20 cellular contexts compared by ENCODE assay signal in the genomic region with DNA sequence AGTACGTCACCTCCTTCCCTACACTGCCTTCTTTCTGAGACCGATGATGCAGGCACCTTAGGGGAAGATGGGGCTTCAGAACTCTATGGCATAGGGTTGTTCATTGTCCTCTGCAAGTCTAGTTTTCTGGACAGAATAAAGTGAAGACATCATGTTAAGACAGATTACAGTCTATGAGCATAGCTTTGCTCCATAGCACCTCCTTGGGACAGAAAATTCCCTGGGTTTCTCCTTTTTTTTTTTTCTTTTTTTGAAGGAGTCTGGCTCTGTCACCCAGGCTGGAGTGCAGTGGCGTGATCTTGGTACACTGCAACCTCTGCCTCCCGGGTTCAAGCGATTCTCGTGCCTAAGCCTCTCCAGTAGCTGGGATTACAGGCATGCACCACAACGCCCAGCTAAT.
DNase-seq lines count a peak whose midpoint lies in the region; ATAC-seq and TF ChIP-seq lines count a peak whose summit lies in the region.
"Had no signal": no experiment of that assay in that cellular context is flagged by ENCODE, and none has a peak within 500 bp of the region (broad histone marks: within the 10 kb centered on the region; RNA-seq: fewer than 3 reads in every experiment).

No MANE protein-coding gene starts in this region.

- H3K4me3 ChIP-seq in BJ (ENCODE audit: low read depth, low read length) (no peak overlapping the region), epithelial cell of proximal tubule (ENCODE audit: low read depth, low read length) (no peak overlapping the region)
- H3K4me3 ChIP-seq: BLaER1 treated with 17β-estradiol and CSF1 and Interleukin-3, amounts not matched to agents 10 nM and 100 nM; GM23338; Peyer's patch; SJCRH30 had no signal

- no peak overlapping the region for H3K4me3 Mint-ChIP-seq in osteocyte (ENCODE audit: unreplicated experiment)
- no peak overlapping the region for H3K4me3 Mint-ChIP-seq in activated T-cell treated with anti-CD3 and anti-CD28 coated beads, Interleukin-2, amount 50 U/mL, for 24 hours
- H3K4me3 Mint-ChIP-seq in stimulated activated naive B cell treated with anti-CD40 and anti-IgM and Interleukin-4, amounts not matched to agents 10 μg/mL and 1 μg/mL and 100 μg/mL, for 72 hours, result no peak overlapping the region
- H3K4me3 Mint-ChIP-seq: CD4-positive, alpha-beta memory T cell; GM23338; IgD-negative memory B cell had no signal

- H3K27ac Mint-ChIP-seq in osteocyte (ENCODE audit: unreplicated experiment), result no peak overlapping the region
- no peak overlapping the region for H3K27ac Mint-ChIP-seq in activated T-cell treated with anti-CD3 and anti-CD28 coated beads, Interleukin-2, amount 50 U/mL, for 24 hours
- no peak overlapping the region for H3K27ac Mint-ChIP-seq in stimulated activated naive B cell treated with anti-CD40 and anti-IgM and Interleukin-4, amounts not matched to agents 10 μg/mL and 1 μg/mL and 100 μg/mL, for 72 hours
- H3K27ac Mint-ChIP-seq: CD4-positive, alpha-beta memory T cell; GM23338; IgD-negative memory B cell had no signal

- CTCF ChIA-PET in BJ (lab: Yijun Ruan, JAX), result no interaction called here

- in situ Hi-C loops in SK-MEL-5 (cut with HindIII; ENCODE audit: low pct_unique_long_range_greater_than_20kb, low sequenced_read_pairs), result no loop called here

- no peaks in the 10 kb centered on the region for H3K9me3 Mint-ChIP-seq in osteocyte (ENCODE audit: unreplicated experiment)
- no peaks in the 10 kb centered on the region for H3K9me3 Mint-ChIP-seq in activated T-cell treated with anti-CD3 and anti-CD28 coated beads, Interleukin-2, amount 50 U/mL, for 24 hours
- H3K9me3 Mint-ChIP-seq in stimulated activated naive B cell treated with anti-CD40 and anti-IgM and Interleukin-4, amounts not matched to agents 10 μg/mL and 1 μg/mL and 100 μg/mL, for 72 hours, result no peaks in the 10 kb centered on the region
- H3K9me3 Mint-ChIP-seq: GM23338 had no signal

- no peaks in the 10 kb centered on the region for H3K36me3 ChIP-seq in BJ (ENCODE audit: control insufficient read depth, insufficient read depth, low read length)
- H3K36me3 ChIP-seq: BLaER1 treated with 17β-estradiol and CSF1 and Interleukin-3, amounts not matched to agents 10 nM and 100 nM; Peyer's patch; SJCRH30 had no signal

- peaks cover 35% of the 10 kb centered on the region for H3K27me3 Mint-ChIP-seq in osteocyte (ENCODE audit: unreplicated experiment)
- peaks cover 6% of the 10 kb centered on the region for H3K27me3 Mint-ChIP-seq in activated T-cell treated with anti-CD3 and anti-CD28 coated beads, Interleukin-2, amount 50 U/mL, for 24 hours
- no peaks in the 10 kb centered on the region for H3K27me3 Mint-ChIP-seq in stimulated activated naive B cell treated with anti-CD40 and anti-IgM and Interleukin-4, amounts not matched to agents 10 μg/mL and 1 μg/mL and 100 μg/mL, for 72 hours
- H3K27me3 Mint-ChIP-seq: CD4-positive, alpha-beta memory T cell had no signal

- POLR2A ChIA-PET in BJ (lab: Charles Lee), result no interaction called here

- H3K27me3 ChIP-seq in BJ (ENCODE audit: control insufficient read depth, insufficient read depth, low read length), result 0 out of 2 replicates have a peak, but pooled peaks cover 2% of the 10 kb centered on the region
- H3K27me3 ChIP-seq: BLaER1 treated with 17β-estradiol and CSF1 and Interleukin-3, amounts not matched to agents 10 nM and 100 nM; Peyer's patch; SJCRH30 had no signal

- H3K4me1 Mint-ChIP-seq in osteocyte (ENCODE audit: unreplicated experiment), result peaks cover 36% of the 10 kb centered on the region
- no peaks in the 10 kb centered on the region for H3K4me1 Mint-ChIP-seq in activated T-cell treated with anti-CD3 and anti-CD28 coated beads, Interleukin-2, amount 50 U/mL, for 24 hours (ENCODE audit: low read depth)
- H3K4me1 Mint-ChIP-seq in stimulated activated naive B cell treated with anti-CD40 and anti-IgM and Interleukin-4, amounts not matched to agents 10 μg/mL and 1 μg/mL and 100 μg/mL, for 72 hours, result no peaks in the 10 kb centered on the region
- H3K4me1 Mint-ChIP-seq: CD4-positive, alpha-beta memory T cell; GM23338; IgD-negative memory B cell had no signal

- TF ChIP-seq CTCF in BJ (IDR thresholded peaks at IDR 0.05; ENCODE audit: insufficient read depth, low read depth, low read length) (0 out of 2 replicates have a peak, but pooled peaks have one; percentile 4), epithelial cell of proximal tubule (conservative IDR thresholded peaks at IDR 0.05; ENCODE audit: low read depth, low read length) (peak; percentile 38), osteocyte (IDR thresholded peaks at IDR 0.05) (peak; percentile 22), GM20000 (IDR thresholded peaks at IDR 0.05; ENCODE audit: extremely low read depth, missing control alignments) (no peak)

- DNase-seq in BJ (ENCODE audit: low read depth), result no peak
- peak; percentile 27 for DNase-seq in SK-MEL-5 (ENCODE audit: low read depth, low spot score)
- no peak for DNase-seq in epithelial cell of proximal tubule (ENCODE audit: low read depth)
- DNase-seq in osteocyte (ENCODE audit: extremely low spot score, unreplicated experiment), result no peak
- no peak for DNase-seq in activated T-cell treated with anti-CD3 and anti-CD28 coated beads, Interleukin-2, amount 50 U/mL, for 24 hours
- DNase-seq in stimulated activated naive B cell treated with anti-CD40 and anti-IgM and Interleukin-4, amounts not matched to agents 10 μg/mL and 1 μg/mL and 100 μg/mL, for 72 hours, result no peak
- no peak for DNase-seq in GM20000 (ENCODE audit: low spot score)
- DNase-seq: Caco-2; CD4-positive, alpha-beta memory T cell; DMS 273 treated with DMSO at 0.1 percent for 48 hours; NCI-H1105 treated with DMSO at 0.1 percent for 48 hours; NCI-H2029 treated with DMSO at 0.1 percent for 48 hours; NCI-H524 treated with DMSO at 0.1 percent for 48 hours; NCI-H82; Peyer's patch; SJCRH30 had no signal

- no peaks in the 10 kb centered on the region for H3K36me3 Mint-ChIP-seq in osteocyte (ENCODE audit: unreplicated experiment)
- H3K36me3 Mint-ChIP-seq in activated T-cell treated with anti-CD3 and anti-CD28 coated beads, Interleukin-2, amount 50 U/mL, for 24 hours (ENCODE audit: low read depth), result no peaks in the 10 kb centered on the region
- H3K36me3 Mint-ChIP-seq in stimulated activated naive B cell treated with anti-CD40 and anti-IgM and Interleukin-4, amounts not matched to agents 10 μg/mL and 1 μg/mL and 100 μg/mL, for 72 hours, result no peaks in the 10 kb centered on the region
- H3K36me3 Mint-ChIP-seq: CD4-positive, alpha-beta memory T cell had no signal

- no peak for ATAC-seq in stimulated activated naive B cell treated with anti-CD40 and anti-IgM and Interleukin-4, amounts not matched to agents 10 μg/mL and 1 μg/mL and 100 μg/mL, for 72 hours (replicated peaks)
- ATAC-seq: GM23338, HCT116 had no signal
